Comparison of ENCODE assay signal across 8 cellular contexts in genomic region chr19:42217522-42218442, GRCh38. TPM values are rescaled to one million over a fixed set of nuclear protein-coding genes. Genes with fewer than 3 reads are reported as not detected.
DNase-seq lines count a peak whose midpoint lies in the region; ATAC-seq, FAIRE-seq and TF ChIP-seq lines count a peak whose summit lies in the region.

Gene DEDD2 (minus strand): TSS chr19:42217677. CDS start chr19:42217007, 670 bp downstream.

- no peaks in the 10 kb centered on the region for H3K27me3 Mint-ChIP-seq in IgD-negative memory B cell

- DNase-seq in D721Med (ENCODE audit: insufficient read length, low spot score) (peak; percentile 84), OCI-M2 (lab: John Stamatoyannopoulos, UW; ENCODE audit: unreplicated experiment) (peak; percentile 94), activated T-cell treated with anti-CD3 and anti-CD28 coated beads for 4 hours (peak; percentile 100), epithelial cell of esophagus (ENCODE audit: low read depth) (peak; percentile 98), mucosa of gallbladder (ENCODE audit: low spot score) (peak; percentile 99)
- peak; percentile 98 to 99 for DNase-seq in stimulated activated CD8-positive, alpha-beta memory T cell treated with anti-CD3 and anti-CD28 coated beads, Interleukin-4, amount 100 ng/mL, for 4 hours (ENCODE audit: low read depth in 2 of 2, low spot score in 1 of 2)

- no peaks in the 10 kb centered on the region for H3K9me3 Mint-ChIP-seq in IgD-negative memory B cell

- H3K4me3 ChIP-seq in epithelial cell of esophagus (ENCODE audit: low read length): peak within 1 kb of the TSS; percentile 93

- H3K4me1 Mint-ChIP-seq in IgD-negative memory B cell: peaks cover 45 to 59% (median 52%) of the 10 kb centered on the region in 3 donors

- peak within 1 kb of the TSS; percentile 89 to 99 (median 97) for H3K4me3 Mint-ChIP-seq in IgD-negative memory B cell

- H3K36me3 Mint-ChIP-seq in IgD-negative memory B cell: no peaks in the 10 kb centered on the region

- FAIRE-seq in D721Med (lab: Jason Lieb, UNC): no peak

- peak; percentile 60 for ATAC-seq in GM21529 (IDR thresholded peaks at IDR 0.05; ENCODE audit: unreplicated experiment)

- TF ChIP-seq CTCF in D721Med (IDR thresholded peaks at IDR 0.05; ENCODE audit: insufficient read depth, missing control alignments) (no peak), epithelial cell of esophagus (IDR thresholded peaks at IDR 0.05; ENCODE audit: insufficient read depth, low read depth, low read length, missing control alignments) (no peak)

- peak within 1 kb of the TSS; percentile 96 to 99 (median 99) for H3K27ac Mint-ChIP-seq in IgD-negative memory B cell

RNA-seq across cellular contexts. Expression of gene DEDD2, which starts in this region (rescaled TPM):
- 159 TPM for polyA plus RNA-seq in IgD-negative memory B cell
- total RNA-seq in mucosa of gallbladder: 35.0 TPM

Comparison
In these comparisons a context has a peak if more than half of its experiments do, and no peak if none do; other contexts are left out.
1. Peak in every context shown above with its lines: DNase-seq, ATAC-seq and H3K4me3 ChIP-seq.